21 cellular contexts compared by ENCODE assay signal in the genomic region with DNA sequence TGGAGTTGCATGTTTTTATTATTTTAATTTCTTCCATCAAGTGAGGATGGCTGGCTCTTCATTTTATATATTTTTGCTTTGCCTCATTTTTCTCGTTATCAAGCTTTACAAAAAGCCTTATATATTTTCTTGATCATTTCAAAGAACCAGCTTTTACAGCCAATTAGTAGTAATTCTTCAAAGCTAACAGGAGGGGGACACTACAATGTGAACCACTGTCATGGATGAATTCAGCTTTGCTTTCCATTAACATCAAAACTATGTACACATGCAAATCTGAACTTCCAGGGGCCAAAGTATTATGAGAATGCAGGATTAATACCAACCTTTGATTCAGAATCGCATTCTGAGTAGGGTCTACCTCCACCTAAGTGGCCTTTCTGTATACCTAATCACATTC.
"Had no signal": no experiment of that assay in that cellular context is flagged by ENCODE, and none has a peak within 500 bp of the region (broad histone marks: within the 10 kb centered on the region; RNA-seq: fewer than 3 reads in every experiment).

No MANE protein-coding gene starts in this region.

- H3K4me3 ChIP-seq: body of pancreas, colonic mucosa, heart left ventricle, lung, stomach, upper lobe of left lung had no signal

- DNase-seq: activated CD4-positive, alpha-beta T cell treated with anti-CD3 and anti-CD28 coated beads, Interleukin-2, amount 10 ng/mL, durations not matched to agents 24 days and 14 days; activated CD4-positive, CD25-positive, alpha-beta regulatory T cell; activated CD8-positive, alpha-beta T cell treated with anti-CD3 and anti-CD28 coated beads for 36 hours; activated naive CD4-positive, alpha-beta T cell treated with anti-CD3 and anti-CD28 coated beads for 36 hours; activated T-cell treated with anti-CD3 and anti-CD28 coated beads, Interleukin-2, amount 50 U/mL, for 1 hour; body of pancreas; central memory CD4-positive, alpha-beta T cell; colonic mucosa; erythroblast; foreskin melanocyte; heart left ventricle; kidney; natural killer cell; nucleus accumbens; stimulated activated CD4-positive, alpha-beta T cell treated with anti-CD3 and anti-CD28 coated beads, Interleukin-4, amount 100 ng/mL, for 24 hours; stomach; upper lobe of left lung had no signal

- ATAC-seq: activated CD8-positive, alpha-beta T cell treated with anti-CD3 and anti-CD28 coated beads for 36 hours; body of pancreas; heart left ventricle; left lobe of liver; natural killer cell; sciatic nerve; stimulated activated effector memory CD8-positive, alpha-beta T cell treated with anti-CD3 and anti-CD28 coated beads, Interleukin-12 subunit alpha, Interleukin-12 subunit beta, amount 100 ng/mL, for 72 hours had no signal

- H3K27ac ChIP-seq: body of pancreas, colonic mucosa, heart left ventricle, stomach, upper lobe of left lung had no signal

- H3K4me3 Mint-ChIP-seq: activated CD4-positive, alpha-beta T cell treated with anti-CD3 and anti-CD28 coated beads, Interleukin-2, amount 10 ng/mL, durations not matched to agents 24 days and 14 days; activated CD8-positive, alpha-beta T cell treated with anti-CD3 and anti-CD28 coated beads for 36 hours; activated naive CD4-positive, alpha-beta T cell treated with anti-CD3 and anti-CD28 coated beads for 36 hours; natural killer cell; stimulated activated effector memory CD8-positive, alpha-beta T cell treated with anti-CD3 and anti-CD28 coated beads, Interleukin-12 subunit alpha, Interleukin-12 subunit beta, amount 100 ng/mL, for 72 hours had no signal

- H3K9me3 ChIP-seq: body of pancreas, colonic mucosa, heart left ventricle had no signal

- H3K9me3 Mint-ChIP-seq: activated CD4-positive, alpha-beta T cell treated with anti-CD3 and anti-CD28 coated beads, Interleukin-2, amount 10 ng/mL, durations not matched to agents 24 days and 14 days had no signal

- H3K36me3 ChIP-seq: colonic mucosa had no signal

- H3K27me3 Mint-ChIP-seq: activated CD4-positive, alpha-beta T cell treated with anti-CD3 and anti-CD28 coated beads, Interleukin-2, amount 10 ng/mL, durations not matched to agents 24 days and 14 days; activated CD8-positive, alpha-beta T cell treated with anti-CD3 and anti-CD28 coated beads for 36 hours had no signal

- H3K27me3 ChIP-seq: body of pancreas, colonic mucosa, heart left ventricle, stomach, upper lobe of left lung had no signal

- H3K36me3 Mint-ChIP-seq: natural killer cell had no signal

- H3K27ac Mint-ChIP-seq: activated CD4-positive, alpha-beta T cell treated with anti-CD3 and anti-CD28 coated beads, Interleukin-2, amount 10 ng/mL, durations not matched to agents 24 days and 14 days; activated CD8-positive, alpha-beta T cell treated with anti-CD3 and anti-CD28 coated beads for 36 hours; activated naive CD4-positive, alpha-beta T cell treated with anti-CD3 and anti-CD28 coated beads for 36 hours; stimulated activated effector memory CD8-positive, alpha-beta T cell treated with anti-CD3 and anti-CD28 coated beads, Interleukin-12 subunit alpha, Interleukin-12 subunit beta, amount 100 ng/mL, for 72 hours had no signal

- H3K4me1 ChIP-seq: body of pancreas, colonic mucosa had no signal
